In the genomic region with DNA sequence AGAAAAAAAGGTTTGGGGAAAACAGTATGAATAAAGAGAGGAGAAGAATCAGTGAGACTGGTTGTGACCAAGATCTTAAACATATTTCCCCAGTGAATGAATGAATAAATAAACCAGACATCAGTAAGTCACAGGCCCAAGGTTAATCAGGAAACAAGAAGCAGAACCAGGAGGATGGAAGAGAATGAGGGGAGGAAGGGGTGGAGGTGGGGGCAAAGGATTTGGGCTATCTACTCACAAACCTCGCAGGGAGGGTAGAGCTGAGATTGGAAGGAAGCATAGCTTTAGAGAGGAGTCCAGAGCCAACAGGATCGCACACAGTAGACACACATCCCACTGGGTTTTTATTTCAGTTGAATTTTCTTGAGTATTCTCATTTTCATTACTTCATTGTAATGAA, we compare ENCODE assay signal across 1 cellular context.
TF ChIP-seq lines count a peak whose summit lies in the region.

No MANE protein-coding gene starts in this region.

TF ChIP-seq in GM23338, 12 proteins besides CTCF, POLR2A, EP300 and RAD21:
- TF ChIP-seq, protein P1, sequence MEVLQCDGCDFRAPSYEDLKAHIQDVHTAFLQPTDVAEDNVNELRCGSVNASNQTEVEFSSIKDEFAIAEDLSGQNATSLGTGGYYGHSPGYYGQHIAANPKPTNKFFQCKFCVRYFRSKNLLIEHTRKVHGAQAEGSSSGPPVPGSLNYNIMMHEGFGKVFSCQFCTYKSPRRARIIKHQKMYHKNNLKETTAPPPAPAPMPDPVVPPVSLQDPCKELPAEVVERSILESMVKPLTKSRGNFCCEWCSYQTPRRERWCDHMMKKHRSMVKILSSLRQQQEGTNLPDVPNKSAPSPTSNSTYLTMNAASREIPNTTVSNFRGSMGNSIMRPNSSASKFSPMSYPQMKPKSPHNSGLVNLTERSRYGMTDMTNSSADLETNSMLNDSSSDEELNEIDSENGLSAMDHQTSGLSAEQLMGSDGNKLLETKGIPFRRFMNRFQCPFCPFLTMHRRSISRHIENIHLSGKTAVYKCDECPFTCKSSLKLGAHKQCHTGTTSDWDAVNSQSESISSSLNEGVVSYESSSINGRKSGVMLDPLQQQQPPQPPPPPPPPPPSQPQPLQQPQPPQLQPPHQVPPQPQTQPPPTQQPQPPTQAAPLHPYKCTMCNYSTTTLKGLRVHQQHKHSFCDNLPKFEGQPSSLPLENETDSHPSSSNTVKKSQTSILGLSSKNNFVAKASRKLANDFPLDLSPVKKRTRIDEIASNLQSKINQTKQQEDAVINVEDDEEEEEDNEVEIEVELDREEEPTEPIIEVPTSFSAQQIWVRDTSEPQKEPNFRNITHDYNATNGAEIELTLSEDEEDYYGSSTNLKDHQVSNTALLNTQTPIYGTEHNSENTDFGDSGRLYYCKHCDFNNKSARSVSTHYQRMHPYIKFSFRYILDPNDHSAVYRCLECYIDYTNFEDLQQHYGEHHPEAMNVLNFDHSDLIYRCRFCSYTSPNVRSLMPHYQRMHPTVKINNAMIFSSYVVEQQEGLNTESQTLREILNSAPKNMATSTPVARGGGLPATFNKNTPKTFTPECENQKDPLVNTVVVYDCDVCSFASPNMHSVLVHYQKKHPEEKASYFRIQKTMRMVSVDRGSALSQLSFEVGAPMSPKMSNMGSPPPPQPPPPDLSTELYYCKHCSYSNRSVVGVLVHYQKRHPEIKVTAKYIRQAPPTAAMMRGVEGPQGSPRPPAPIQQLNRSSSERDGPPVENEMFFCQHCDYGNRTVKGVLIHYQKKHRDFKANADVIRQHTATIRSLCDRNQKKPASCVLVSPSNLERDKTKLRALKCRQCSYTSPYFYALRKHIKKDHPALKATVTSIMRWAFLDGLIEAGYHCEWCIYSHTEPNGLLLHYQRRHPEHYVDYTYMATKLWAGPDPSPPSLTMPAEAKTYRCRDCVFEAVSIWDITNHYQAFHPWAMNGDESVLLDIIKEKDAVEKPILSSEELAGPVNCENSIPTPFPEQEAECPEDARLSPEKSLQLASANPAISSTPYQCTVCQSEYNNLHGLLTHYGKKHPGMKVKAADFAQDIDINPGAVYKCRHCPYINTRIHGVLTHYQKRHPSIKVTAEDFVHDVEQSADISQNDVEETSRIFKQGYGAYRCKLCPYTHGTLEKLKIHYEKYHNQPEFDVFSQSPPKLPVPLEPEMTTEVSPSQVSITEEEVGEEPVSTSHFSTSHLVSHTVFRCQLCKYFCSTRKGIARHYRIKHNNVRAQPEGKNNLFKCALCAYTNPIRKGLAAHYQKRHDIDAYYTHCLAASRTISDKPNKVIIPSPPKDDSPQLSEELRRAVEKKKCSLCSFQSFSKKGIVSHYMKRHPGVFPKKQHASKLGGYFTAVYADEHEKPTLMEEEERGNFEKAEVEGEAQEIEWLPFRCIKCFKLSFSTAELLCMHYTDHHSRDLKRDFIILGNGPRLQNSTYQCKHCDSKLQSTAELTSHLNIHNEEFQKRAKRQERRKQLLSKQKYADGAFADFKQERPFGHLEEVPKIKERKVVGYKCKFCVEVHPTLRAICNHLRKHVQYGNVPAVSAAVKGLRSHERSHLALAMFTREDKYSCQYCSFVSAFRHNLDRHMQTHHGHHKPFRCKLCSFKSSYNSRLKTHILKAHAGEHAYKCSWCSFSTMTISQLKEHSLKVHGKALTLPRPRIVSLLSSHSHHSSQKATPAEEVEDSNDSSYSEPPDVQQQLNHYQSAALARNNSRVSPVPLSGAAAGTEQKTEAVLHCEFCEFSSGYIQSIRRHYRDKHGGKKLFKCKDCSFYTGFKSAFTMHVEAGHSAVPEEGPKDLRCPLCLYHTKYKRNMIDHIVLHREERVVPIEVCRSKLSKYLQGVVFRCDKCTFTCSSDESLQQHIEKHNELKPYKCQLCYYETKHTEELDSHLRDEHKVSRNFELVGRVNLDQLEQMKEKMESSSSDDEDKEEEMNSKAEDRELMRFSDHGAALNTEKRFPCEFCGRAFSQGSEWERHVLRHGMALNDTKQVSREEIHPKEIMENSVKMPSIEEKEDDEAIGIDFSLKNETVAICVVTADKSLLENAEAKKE (CRISPR knock-in tag; IDR thresholded peaks at IDR 0.05), result no peak
